Comparison of ENCODE assay signal across 13 cellular contexts in the genomic region with DNA sequence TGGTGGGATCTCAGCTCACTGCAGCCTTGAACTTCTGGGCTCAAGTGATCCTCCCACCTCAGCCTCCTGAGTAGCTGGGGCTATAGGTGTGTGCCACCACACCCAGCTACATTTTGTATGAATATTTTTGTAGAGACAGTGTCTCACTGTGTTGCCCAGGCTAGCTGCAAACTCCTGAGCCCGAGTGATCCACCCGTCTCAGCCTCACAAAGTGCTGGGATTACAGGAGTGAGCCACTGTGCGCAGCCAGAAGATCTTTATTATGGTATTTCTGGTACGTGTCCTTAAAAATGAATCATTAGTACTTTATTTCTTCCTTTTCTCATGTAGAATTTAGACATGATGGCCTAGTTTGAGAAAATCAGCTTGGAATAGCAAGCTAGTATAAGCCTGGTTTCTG.
"Had no signal": no experiment of that assay in that cellular context is flagged by ENCODE, and none has a peak within 500 bp of the region (broad histone marks: within the 10 kb centered on the region; RNA-seq: fewer than 3 reads in every experiment).

No MANE protein-coding gene starts in this region.

- H3K4me1 Mint-ChIP-seq: activated T-helper 17 cell treated with anti-CD3 and anti-CD28 coated beads, Interleukin-2, amount 50 U/mL, for 72 hours; naive thymus-derived CD4-positive, alpha-beta T cell had no signal

- H3K36me3 Mint-ChIP-seq: naive thymus-derived CD4-positive, alpha-beta T cell had no signal

- H3K27me3 ChIP-seq: hepatocyte, transverse colon had no signal

- FAIRE-seq: small intestine had no signal

- H3K27ac ChIP-seq: coronary artery, hepatocyte, transverse colon had no signal

- H3K27me3 Mint-ChIP-seq: activated T-helper 17 cell treated with anti-CD3 and anti-CD28 coated beads, Interleukin-2, amount 50 U/mL, for 72 hours; naive thymus-derived CD4-positive, alpha-beta T cell had no signal

- DNase-seq: activated CD4-positive, alpha-beta T cell treated with anti-CD3 and anti-CD28 coated beads, Interleukin-2, amount 50 U/mL, for 1 hour; activated naive CD4-positive, alpha-beta T cell treated with anti-CD3 and anti-CD28 coated beads for 36 hours; activated T-cell treated with anti-CD3 and anti-CD28 coated beads for 4 hours; central memory CD4-positive, alpha-beta T cell; effector CD4-positive, alpha-beta T cell; kidney glomerular epithelial cell; midbrain; naive thymus-derived CD4-positive, alpha-beta T cell; small intestine; transverse colon had no signal

- H3K4me3 ChIP-seq: coronary artery, hepatocyte, transverse colon had no signal

- H3K79me2 ChIP-seq: hepatocyte had no signal

- H3K27ac Mint-ChIP-seq: activated naive CD4-positive, alpha-beta T cell treated with anti-CD3 and anti-CD28 coated beads for 36 hours; activated T-helper 17 cell treated with anti-CD3 and anti-CD28 coated beads, Interleukin-2, amount 50 U/mL, for 72 hours; naive thymus-derived CD4-positive, alpha-beta T cell had no signal

- H3K4me1 ChIP-seq: transverse colon had no signal

- H3K9me3 ChIP-seq: transverse colon had no signal

- H3K4me2 ChIP-seq: hepatocyte had no signal

- ATAC-seq: activated T-helper 17 cell treated with anti-CD3 and anti-CD28 coated beads, Interleukin-2, amount 50 U/mL, for 72 hours; naive thymus-derived CD4-positive, alpha-beta T cell had no signal

- H3K4me3 Mint-ChIP-seq: activated naive CD4-positive, alpha-beta T cell treated with anti-CD3 and anti-CD28 coated beads for 36 hours; activated T-helper 17 cell treated with anti-CD3 and anti-CD28 coated beads, Interleukin-2, amount 50 U/mL, for 72 hours; naive thymus-derived CD4-positive, alpha-beta T cell had no signal

- H3K36me3 ChIP-seq: transverse colon had no signal

- H2AFZ ChIP-seq: hepatocyte had no signal
